8 cellular contexts compared by ENCODE assay signal in the genomic region with DNA sequence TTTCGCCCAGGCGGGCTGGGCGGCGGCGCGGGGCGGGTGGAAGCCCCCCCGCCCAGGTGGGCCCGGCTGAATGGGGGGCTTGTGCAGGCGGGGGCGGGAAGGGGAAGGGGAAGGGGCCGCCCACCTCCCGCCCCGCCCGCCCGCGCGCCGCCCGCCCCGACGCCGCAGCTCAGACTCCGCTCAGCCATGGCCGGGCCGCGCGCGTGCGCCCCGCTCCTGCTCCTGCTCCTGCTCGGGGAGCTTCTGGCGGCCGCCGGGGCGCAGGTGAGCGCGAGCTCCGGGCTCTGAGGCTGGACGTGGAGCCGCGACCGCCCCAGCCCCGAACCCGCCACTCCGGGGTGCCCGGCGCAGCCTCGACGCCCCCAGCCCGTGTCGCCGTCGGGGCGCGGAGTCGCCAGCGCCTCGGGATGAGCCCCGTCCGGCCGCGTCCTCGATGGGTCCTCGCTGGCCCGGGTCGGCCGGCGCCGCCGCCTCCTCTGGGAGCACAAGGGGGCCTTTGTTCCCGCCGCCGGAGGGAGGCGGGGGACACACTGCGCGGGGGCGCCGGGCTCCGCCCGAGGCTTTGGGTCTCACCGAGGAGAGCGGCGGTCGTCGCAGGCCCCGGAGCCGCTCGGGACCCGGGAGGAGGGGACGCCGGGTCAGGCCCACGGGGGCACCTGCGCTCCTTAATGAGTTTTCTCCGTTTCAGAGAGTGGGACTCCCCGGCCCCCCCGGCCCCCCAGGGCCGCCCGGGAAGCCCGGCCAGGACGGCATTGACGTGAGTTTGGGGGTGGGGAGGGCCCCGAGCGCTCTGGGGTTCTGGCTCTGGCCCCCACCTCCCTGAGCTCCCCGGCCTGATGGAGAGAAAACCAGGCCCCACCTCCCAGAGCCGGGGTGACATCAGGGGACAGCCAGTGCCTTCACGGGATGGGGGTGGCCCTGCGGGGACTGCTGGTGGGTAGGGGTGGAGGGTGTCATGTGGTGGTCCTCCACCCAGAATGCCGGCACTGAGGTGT. TPM values are rescaled to one million over a fixed set of nuclear protein-coding genes. Genes with fewer than 3 reads are reported as not detected.
DNase-seq lines count a peak whose midpoint lies in the region; ATAC-seq and TF ChIP-seq lines count a peak whose summit lies in the region.

COL9A3 (plus strand) TSS at position 172 of the 995 bp plus-strand sequence; CDS start at position 187, 15 bp downstream.

- peaks cover 4% of the 10 kb centered on the region for H3K36me3 Mint-ChIP-seq in osteocyte (ENCODE audit: unreplicated experiment)

- TF ChIP-seq CTCF in fibroblast of the aortic adventitia (IDR thresholded peaks at IDR 0.05; ENCODE audit: insufficient read depth, low read length) (no peak), osteocyte (IDR thresholded peaks at IDR 0.05) (no peak)

- H3K27ac Mint-ChIP-seq in osteocyte (ENCODE audit: unreplicated experiment), result no peak within 1 kb of the TSS

- H3K4me3 Mint-ChIP-seq in osteocyte (ENCODE audit: unreplicated experiment), result peak within 1 kb of the TSS; percentile 40

- peaks cover 8% of the 10 kb centered on the region for H3K27me3 Mint-ChIP-seq in osteocyte (ENCODE audit: unreplicated experiment)

- peak within 1 kb of the TSS; percentile 31 for H3K4me3 ChIP-seq in fibroblast of the aortic adventitia (ENCODE audit: low read depth, low read length)

- H3K9me3 Mint-ChIP-seq in osteocyte (ENCODE audit: unreplicated experiment), result no peaks in the 10 kb centered on the region

- peak; percentile 68 for DNase-seq in COLO829 (ENCODE audit: low spot score)
- peak; percentile 47 for DNase-seq in NCI-H2171 (lab: John Stamatoyannopoulos, UW)
- DNase-seq in fibroblast of the aortic adventitia (ENCODE audit: low read depth), result no peak
- DNase-seq in osteocyte (ENCODE audit: extremely low spot score, unreplicated experiment), result no peak
- no peak for DNase-seq in mesenteric fat pad (ENCODE audit: low spot score)
- no peak for DNase-seq in COR-L47 (lab: John Stamatoyannopoulos, UW)

- no peak for ATAC-seq in GM21390 (IDR thresholded peaks at IDR 0.05; ENCODE audit: unreplicated experiment)
- no peak for ATAC-seq in HG03159 (IDR thresholded peaks at IDR 0.05; ENCODE audit: unreplicated experiment)

- H3K4me1 Mint-ChIP-seq in osteocyte (ENCODE audit: unreplicated experiment), result peaks cover 40% of the 10 kb centered on the region

RNA-seq across cellular contexts. Expression of gene COL9A3, which starts in this region (rescaled TPM):
- 0.36 and 0.98 TPM in 2 replicates for total RNA-seq in fibroblast of the aortic adventitia (ENCODE audit: low replicate concordance)
- 1.7 and 1.8 TPM in 2 replicates for total RNA-seq in osteocyte
- total RNA-seq in mesenteric fat pad, result 0.42 TPM

Comparison
In these comparisons a context has a peak if more than half of its experiments do, and no peak if none do; other contexts are left out.
1. DNase-seq: peak in COLO829 (single experiment) and NCI-H2171 (single experiment); none in fibroblast of the aortic adventitia (single experiment), osteocyte (single experiment), mesenteric fat pad (single experiment) and COR-L47 (single experiment).